ENCODE assay signal across 3 cellular contexts in the genomic region with DNA sequence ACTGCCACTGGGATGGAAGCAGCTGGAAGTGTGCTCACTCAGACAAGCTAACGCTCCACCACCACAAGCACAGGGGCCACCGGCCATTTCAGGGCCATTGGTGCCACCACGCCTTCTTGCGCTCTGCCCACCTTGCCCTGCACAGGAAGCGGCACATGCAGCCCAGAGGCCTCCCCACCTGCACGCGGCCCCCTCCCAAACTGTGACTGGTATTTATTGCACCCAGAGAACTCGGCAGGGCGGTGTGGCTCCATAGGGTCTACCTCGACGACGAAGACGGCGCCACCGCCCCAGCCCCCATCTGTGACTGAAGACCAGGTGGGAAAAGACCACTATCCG. TPM values are rescaled to one million over a fixed set of nuclear protein-coding genes. Genes with fewer than 3 reads are reported as not detected.
"Had no signal": no experiment of that assay in that cellular context is flagged by ENCODE, and none has a peak within 500 bp of the region (broad histone marks: within the 10 kb centered on the region; RNA-seq: fewer than 3 reads in every experiment).

No MANE protein-coding gene starts in this region.

RNA-seq across cellular contexts. Expression of gene RAB6C, which starts 58.8 kb away (rescaled TPM):
- total RNA-seq: LHCN-M2, MCF 10A, NCI-H460 had no signal
